Comparison of ENCODE assay signal across 26 cellular contexts in genomic region chr17:58283674-58284612, GRCh38. TPM values are rescaled to one million over a fixed set of nuclear protein-coding genes. Genes with fewer than 3 reads are reported as not detected.
DNase-seq lines count a peak whose midpoint lies in the region; ATAC-seq and TF ChIP-seq lines count a peak whose summit lies in the region.
"Had no signal": no experiment of that assay in that cellular context is flagged by ENCODE, and none has a peak within 500 bp of the region (broad histone marks: within the 10 kb centered on the region; RNA-seq: fewer than 3 reads in every experiment).

No MANE protein-coding gene starts in this region.

- ATAC-seq in activated CD4-positive, alpha-beta T cell treated with anti-CD3 and anti-CD28 coated beads for 36 hours, result no peak
- ATAC-seq in upper lobe of right lung, result no peak
- ATAC-seq: esophagus mucosa; lower lobe of right lung; stimulated activated naive CD8-positive, alpha-beta T cell treated with anti-CD3 and anti-CD28 coated beads, Interleukin-15, amount 100 ng/mL, for 72 hours; T-helper 17 cell had no signal

- no peaks in the 10 kb centered on the region for H3K4me1 Mint-ChIP-seq in activated CD4-positive, alpha-beta T cell treated with anti-CD3 and anti-CD28 coated beads, Interleukin-2, amount 10 ng/mL, durations not matched to agents 24 days and 14 days
- peaks cover 4% of the 10 kb centered on the region for H3K4me1 Mint-ChIP-seq in activated CD4-positive, alpha-beta T cell treated with anti-CD3 and anti-CD28 coated beads for 36 hours

- CTCF ChIA-PET in activated CD4-positive, alpha-beta T cell treated with anti-CD3 and anti-CD28 coated beads for 36 hours (lab: Charles Lee), result interaction anchor here (1.3 to 2.2 kb wide), 2 partner anchors 20 to 205 kb away, joined by 4 to 6 read pairs; no protein-coding TSS in a partner anchor

- H3K4me3 Mint-ChIP-seq in activated CD4-positive, alpha-beta T cell treated with anti-CD3 and anti-CD28 coated beads, Interleukin-2, amount 10 ng/mL, durations not matched to agents 24 days and 14 days, result no peak overlapping the region
- no peak overlapping the region for H3K4me3 Mint-ChIP-seq in activated CD4-positive, alpha-beta T cell treated with anti-CD3 and anti-CD28 coated beads for 36 hours
- H3K4me3 Mint-ChIP-seq: stimulated activated naive CD8-positive, alpha-beta T cell treated with anti-CD3 and anti-CD28 coated beads, Interleukin-15, amount 100 ng/mL, for 72 hours; T-helper 17 cell had no signal

- H3K27me3 ChIP-seq in HL-60 (ENCODE audit: insufficient read depth, poor library complexity, severe bottlenecking) (no peaks in the 10 kb centered on the region), iPS-20b (ENCODE audit: insufficient read depth, low read length) (peaks cover 12% of the 10 kb centered on the region), upper lobe of right lung (peaks cover under 1% of the 10 kb centered on the region)

- TF ChIP-seq CTCF in HL-60 (IDR thresholded peaks at IDR 0.05; ENCODE audit: insufficient read depth, low read length), result no peak
- TF ChIP-seq CTCF in upper lobe of right lung (IDR thresholded peaks at IDR 0.05), result no peak

- no peak overlapping the region for H3K27ac Mint-ChIP-seq in activated CD4-positive, alpha-beta T cell treated with anti-CD3 and anti-CD28 coated beads, Interleukin-2, amount 10 ng/mL, durations not matched to agents 24 days and 14 days
- H3K27ac Mint-ChIP-seq in activated CD4-positive, alpha-beta T cell treated with anti-CD3 and anti-CD28 coated beads for 36 hours, result no peak overlapping the region
- H3K27ac Mint-ChIP-seq: T-helper 17 cell had no signal

- H3K9me3 ChIP-seq in iPS-20b (ENCODE audit: insufficient read depth, low read depth, low read length) (no peaks in the 10 kb centered on the region), upper lobe of right lung (no peaks in the 10 kb centered on the region)
- H3K9me3 ChIP-seq: lower lobe of right lung, spleen, tibial nerve had no signal

- peak overlapping the region; percentile 17; the same call in 1 of the 2 replicates for H3K9ac ChIP-seq in iPS-20b (ENCODE audit: low read depth, low read length)

- peak; percentile 51 for DNase-seq in activated CD4-positive, alpha-beta T cell treated with anti-CD3 and anti-CD28 coated beads, Interleukin-2, amount 10 ng/mL, durations not matched to agents 24 days and 14 days
- DNase-seq in activated CD4-positive, alpha-beta T cell treated with anti-CD3 and anti-CD28 coated beads for 36 hours, result no peak
- DNase-seq in HL-60 (ENCODE audit: low read depth in 1 of 2, low spot score in 1 of 2) (peak in 1 of 2 experiments; percentile 75), upper lobe of right lung (peak; percentile 35), KG1 (lab: John Stamatoyannopoulos, UW) (no peak)
- no peak for DNase-seq in activated T-cell treated with anti-CD3 and anti-CD28 coated beads, Interleukin-2, amount 50 U/mL, for 1 hour
- DNase-seq in stimulated activated CD4-positive, alpha-beta T cell treated with anti-CD3 and anti-CD28 coated beads, Interleukin-2, amount 100 ng/mL, for 48 hours, result no peak
- DNase-seq: activated CD4-positive, alpha-beta T cell treated with anti-CD3 and anti-CD28 coated beads, Interleukin-2, amount 50 U/mL, for 1 hour; activated effector memory CD4-positive, alpha-beta T cell treated with anti-CD3 and anti-CD28 coated beads, Interleukin-2, amount 50 U/mL, for 16 hours; GDM1; hippocampal formation; islet precursor cell; lower lobe of right lung; NCI-H1105; NCI-H524 treated with DMSO at 0.1 percent for 48 hours; spleen; stimulated activated CD4-positive, alpha-beta T cell treated with anti-CD3 and anti-CD28 coated beads, Interleukin-4, amount 100 ng/mL, for 24 hours; stimulated activated naive CD8-positive, alpha-beta T cell treated with anti-CD3 and anti-CD28 coated beads, Interleukin-15, amount 100 ng/mL, for 72 hours; T-helper 17 cell had no signal

- peak overlapping the region; percentile 3 for H3K4me3 ChIP-seq in HL-60 (replicated peaks; ENCODE audit: insufficient read depth, low read length)
- no peak overlapping the region for H3K4me3 ChIP-seq in iPS-20b (ENCODE audit: low read length)
- no peak overlapping the region for H3K4me3 ChIP-seq in upper lobe of right lung
- H3K4me3 ChIP-seq: lower lobe of right lung, spleen, tibial nerve had no signal

- H3K27me3 Mint-ChIP-seq in activated CD4-positive, alpha-beta T cell treated with anti-CD3 and anti-CD28 coated beads, Interleukin-2, amount 10 ng/mL, durations not matched to agents 24 days and 14 days, result peaks cover 19% of the 10 kb centered on the region
- H3K27me3 Mint-ChIP-seq in activated CD4-positive, alpha-beta T cell treated with anti-CD3 and anti-CD28 coated beads for 36 hours, result peaks cover 10% of the 10 kb centered on the region

- intact Hi-C loops in activated CD4-positive, alpha-beta T cell treated with anti-CD3 and anti-CD28 coated beads, Interleukin-2, amount 10 ng/mL, durations not matched to agents 24 days and 14 days (cut with micrococcal nuclease), result no loop called here
- intact Hi-C loops in activated CD4-positive, alpha-beta T cell treated with anti-CD3 and anti-CD28 coated beads for 36 hours (cut with DNase I, micrococcal nuclease), result no loop called here
- intact Hi-C loops in upper lobe of right lung (cut with DNase I), result no loop called here

- H3K27ac ChIP-seq in HL-60 (replicated peaks) (peak overlapping the region; percentile 99), iPS-20b (ENCODE audit: low read length) (no peak overlapping the region), upper lobe of right lung (no peak overlapping the region)
- H3K27ac ChIP-seq: C4-2B, lower lobe of right lung, tibial nerve had no signal

- POLR2A ChIA-PET in activated CD4-positive, alpha-beta T cell treated with anti-CD3 and anti-CD28 coated beads for 36 hours (lab: Charles Lee), result no interaction called here

- H3K36me3 Mint-ChIP-seq in activated CD4-positive, alpha-beta T cell treated with anti-CD3 and anti-CD28 coated beads, Interleukin-2, amount 10 ng/mL, durations not matched to agents 24 days and 14 days (ENCODE audit: low read depth), result no peaks in the 10 kb centered on the region
- H3K36me3 Mint-ChIP-seq in activated CD4-positive, alpha-beta T cell treated with anti-CD3 and anti-CD28 coated beads for 36 hours (ENCODE audit: low read depth), result no peaks in the 10 kb centered on the region

- no peaks in the 10 kb centered on the region for H3K36me3 ChIP-seq in iPS-20b (ENCODE audit: insufficient read depth, low read depth, low read length)
- no peaks in the 10 kb centered on the region for H3K36me3 ChIP-seq in upper lobe of right lung
- H3K36me3 ChIP-seq: lower lobe of right lung, spleen, tibial nerve had no signal

- no peaks in the 10 kb centered on the region for H3K9me3 Mint-ChIP-seq in activated CD4-positive, alpha-beta T cell treated with anti-CD3 and anti-CD28 coated beads, Interleukin-2, amount 10 ng/mL, durations not matched to agents 24 days and 14 days
- no peaks in the 10 kb centered on the region for H3K9me3 Mint-ChIP-seq in activated CD4-positive, alpha-beta T cell treated with anti-CD3 and anti-CD28 coated beads for 36 hours (ENCODE audit: low read depth)
- H3K9me3 Mint-ChIP-seq: stimulated activated naive CD8-positive, alpha-beta T cell treated with anti-CD3 and anti-CD28 coated beads, Interleukin-15, amount 100 ng/mL, for 72 hours had no signal

- H3K4me1 ChIP-seq in iPS-20b (ENCODE audit: insufficient read depth, low read length) (peaks cover 15% of the 10 kb centered on the region; the same call in 1 of the 2 replicates), upper lobe of right lung (no peaks in the 10 kb centered on the region)
- H3K4me1 ChIP-seq: lower lobe of right lung had no signal

RNA-seq across cellular contexts. Expression of gene MPO, which starts 3.2 kb away (rescaled TPM):
- not detected in 2 replicates for total RNA-seq in activated CD4-positive, alpha-beta T cell treated with anti-CD3 and anti-CD28 coated beads, Interleukin-2, amount 10 ng/mL, durations not matched to agents 24 days and 14 days
- total RNA-seq in activated CD4-positive, alpha-beta T cell treated with anti-CD3 and anti-CD28 coated beads for 36 hours, result under 1 TPM in 1 of 2 experiments, not detected in 1; 0.07 TPM
- total RNA-seq in upper lobe of right lung, result 0.35 TPM
- total RNA-seq: esophagus mucosa, LHCN-M2, tibial nerve had no signal

RNA-seq across cellular contexts. Expression of gene TSPOAP1, which starts 44.7 kb away (rescaled TPM):
- total RNA-seq in activated CD4-positive, alpha-beta T cell treated with anti-CD3 and anti-CD28 coated beads, Interleukin-2, amount 10 ng/mL, durations not matched to agents 24 days and 14 days, result 22.6 and 23.6 TPM in 2 replicates
- 10 to 100 TPM; 11.8 to 12.4 TPM for total RNA-seq in activated CD4-positive, alpha-beta T cell treated with anti-CD3 and anti-CD28 coated beads for 36 hours
- 21.0 TPM for total RNA-seq in upper lobe of right lung

RNA-seq across cellular contexts. Expression of gene LPO, which starts 45.6 kb away (rescaled TPM):
- not detected in 2 replicates for total RNA-seq in activated CD4-positive, alpha-beta T cell treated with anti-CD3 and anti-CD28 coated beads, Interleukin-2, amount 10 ng/mL, durations not matched to agents 24 days and 14 days
- under 1 TPM in 1 of 2 experiments, not detected in 1; 0.14 TPM for total RNA-seq in activated CD4-positive, alpha-beta T cell treated with anti-CD3 and anti-CD28 coated beads for 36 hours
- not detected for total RNA-seq in upper lobe of right lung
- total RNA-seq: cerebellum, frontal cortex, LHCN-M2, lower lobe of right lung, spleen, tibial nerve had no signal

Comparison
In these comparisons a context has a peak if more than half of its experiments do, and no peak if none do; other contexts are left out.
1. DNase-seq: peak in activated CD4-positive, alpha-beta T cell treated with anti-CD3 and anti-CD28 coated beads, Interleukin-2, amount 10 ng/mL, durations not matched to agents 24 days and 14 days (single experiment) and upper lobe of right lung (single experiment); none in activated CD4-positive, alpha-beta T cell treated with anti-CD3 and anti-CD28 coated beads for 36 hours (single experiment), activated T-cell treated with anti-CD3 and anti-CD28 coated beads, Interleukin-2, amount 50 U/mL, for 1 hour (single experiment), stimulated activated CD4-positive, alpha-beta T cell treated with anti-CD3 and anti-CD28 coated beads, Interleukin-2, amount 100 ng/mL, for 48 hours (0 of 2) and KG1 (single experiment).